ENCODE assay signal across 20 cellular contexts in genomic region chr14:52755607-52756316, GRCh38. TPM values are rescaled to one million over a fixed set of nuclear protein-coding genes. Genes with fewer than 3 reads are reported as not detected.
DNase-seq lines count a peak whose midpoint lies in the region; ATAC-seq and TF ChIP-seq lines count a peak whose summit lies in the region.
"Had no signal": no experiment of that assay in that cellular context is flagged by ENCODE, and none has a peak within 500 bp of the region (broad histone marks: within the 10 kb centered on the region; RNA-seq: fewer than 3 reads in every experiment).

No MANE protein-coding gene starts in this region.

- H3K4me3 Mint-ChIP-seq in Calu3 (ENCODE audit: low read depth, unreplicated experiment), result no peak overlapping the region
- no peak overlapping the region for H3K4me3 Mint-ChIP-seq in WTC11
- H3K4me3 Mint-ChIP-seq: CD4-positive, CD25-positive, alpha-beta regulatory T cell had no signal

- no peak overlapping the region for H3K4me3 ChIP-seq in right lobe of liver
- no peak overlapping the region for H3K4me3 ChIP-seq in mesendoderm (ENCODE audit: low read length)
- H3K4me3 ChIP-seq: SJCRH30 had no signal

- no peak overlapping the region for H3K9ac ChIP-seq in mesendoderm (ENCODE audit: low read length)
- H3K9ac ChIP-seq: KMS-11 had no signal

- H2BK5ac ChIP-seq in mesendoderm (ENCODE audit: low read length), result no peak overlapping the region

- no peak for TF ChIP-seq POLR2A in right lobe of liver (IDR thresholded peaks at IDR 0.05)

- DNase-seq in Calu3 (no peak), HT-29 (ENCODE audit: low spot score) (peak; percentile 19), WTC11 (ENCODE audit: low spot score) (no peak), right lobe of liver (no peak), mesendoderm (no peak)
- DNase-seq in activated CD8-positive, alpha-beta memory T cell treated with anti-CD3 and anti-CD28 coated beads, Interleukin-2, amount 50 U/mL, for 48 hours, result no peak
- DNase-seq: CD4-positive, CD25-positive, alpha-beta regulatory T cell; COR-L47; DMS153; GF-D8; H7; IMR-90; NCI-H1105; NCI-H2029 treated with DMSO at 0.1 percent for 48 hours; NCI-H2171; NCI-H345; NCI-H524; SJCRH30 had no signal

- H3K9me3 Mint-ChIP-seq in Calu3 (ENCODE audit: low read depth, unreplicated experiment) (no peaks in the 10 kb centered on the region), WTC11 (no peaks in the 10 kb centered on the region)
- H3K9me3 Mint-ChIP-seq: CD4-positive, CD25-positive, alpha-beta regulatory T cell had no signal

- H4K8ac ChIP-seq in mesendoderm (ENCODE audit: low read depth, low read length), result no peak overlapping the region

- TF ChIP-seq CTCF in Calu3 (IDR thresholded peaks at IDR 0.05; ENCODE audit: unreplicated experiment) (no peak), WTC11 (IDR thresholded peaks at IDR 0.05) (no peak), right lobe of liver (IDR thresholded peaks at IDR 0.05) (no peak)

- H3K27ac Mint-ChIP-seq in Calu3 (ENCODE audit: unreplicated experiment) (peak overlapping the region; percentile 24), WTC11 (0 out of 2 replicates have a peak overlapping the region, but pooled peaks have one; percentile 64)

- H4K5ac ChIP-seq in mesendoderm (ENCODE audit: low read length), result no peak overlapping the region

- no TSS peak for BruUV-seq in Calu3 (replicated peaks; lab: Mats Ljungman, UMichigan)

- H3K79me2 ChIP-seq in mesendoderm (ENCODE audit: control insufficient read depth, insufficient read depth, low read length), result no peaks in the 10 kb centered on the region

- WGBS in right lobe of liver (ENCODE audit: insufficient coverage, low coverage, low lambda C conversion rate, missing lambda C conversion rate), result 60% methylated on average over 5 of the region's 5 CpGs
- no CpG with 5 or more reads among the region's 5 CpGs for WGBS in mesendoderm (ENCODE audit: extremely low coverage, insufficient coverage, low lambda C conversion rate)

- H3K4me1 Mint-ChIP-seq in Calu3 (ENCODE audit: low read depth, unreplicated experiment) (no peaks in the 10 kb centered on the region), WTC11 (no peaks in the 10 kb centered on the region)

- H3K9me3 ChIP-seq in right lobe of liver, result no peaks in the 10 kb centered on the region
- H3K9me3 ChIP-seq: SJCRH30 had no signal

- intact Hi-C loops in Calu3 (cut with micrococcal nuclease; ENCODE audit: unreplicated experiment), result no loop called here
- intact Hi-C loops in right lobe of liver (cut with DNase I), result no loop called here

- no peak overlapping the region for H3K56ac ChIP-seq in mesendoderm (ENCODE audit: low read length)

- no peak overlapping the region for H2BK120ac ChIP-seq in mesendoderm (ENCODE audit: low read depth, low read length)

- no peak overlapping the region for H3K18ac ChIP-seq in mesendoderm (ENCODE audit: low read length)

- no peak overlapping the region for H3K4ac ChIP-seq in mesendoderm (ENCODE audit: low read depth, low read length)

- H3K36me3 Mint-ChIP-seq in Calu3 (ENCODE audit: insufficient read depth, unreplicated experiment) (no peaks in the 10 kb centered on the region), WTC11 (peaks cover 22% of the 10 kb centered on the region)

- H3K4me1 ChIP-seq in right lobe of liver (peaks cover 0 to 11% (median 3%) of the 10 kb centered on the region in 4 donors), mesendoderm (ENCODE audit: control insufficient read depth, low read depth, low read length) (no peaks in the 10 kb centered on the region)
- H3K4me1 ChIP-seq: SJCRH30 had no signal

- no peak overlapping the region for H2BK15ac ChIP-seq in mesendoderm (replicated peaks; ENCODE audit: low read depth)

- no peak overlapping the region for H3K23ac ChIP-seq in mesendoderm (ENCODE audit: low read length)

- H3K27me3 Mint-ChIP-seq in Calu3 (ENCODE audit: unreplicated experiment) (no peaks in the 10 kb centered on the region), WTC11 (ENCODE audit: low read depth) (no peaks in the 10 kb centered on the region)
- H3K27me3 Mint-ChIP-seq: CD4-positive, CD25-positive, alpha-beta regulatory T cell had no signal

- no peaks in the 10 kb centered on the region for H3K79me1 ChIP-seq in mesendoderm (ENCODE audit: low read length)

- POLR2A ChIA-PET in WTC11 (lab: Charles Lee), result no interaction called here

- H3K27ac ChIP-seq in right lobe of liver, result peak overlapping the region in 1 of 3 donors; percentile 24
- H3K27ac ChIP-seq in mesendoderm (ENCODE audit: low read depth, low read length), result no peak overlapping the region
- H3K27ac ChIP-seq: KMS-11, SJCRH30 had no signal

- ATAC-seq in WTC11, result no peak
- peak; percentile 61 to 95 (median 84) for ATAC-seq in right lobe of liver
- no peak for ATAC-seq in HG02798 (IDR thresholded peaks at IDR 0.05; ENCODE audit: poor library complexity, unreplicated experiment)

- no peak overlapping the region for H2AK5ac ChIP-seq in mesendoderm (ENCODE audit: low read length)

- H3K4me2 ChIP-seq in mesendoderm (ENCODE audit: low read length), result no peak overlapping the region
- H3K4me2 ChIP-seq: KMS-11 had no signal

- peaks cover 0 to 22% (median 2%) of the 10 kb centered on the region in 4 donors for H3K36me3 ChIP-seq in right lobe of liver
- H3K36me3 ChIP-seq in mesendoderm (ENCODE audit: control insufficient read depth, insufficient read depth, low read length), result no peaks in the 10 kb centered on the region

- no peaks in the 10 kb centered on the region for H3K27me3 ChIP-seq in right lobe of liver
- H3K27me3 ChIP-seq in mesendoderm (ENCODE audit: insufficient read depth, low read length, poor library complexity), result no peaks in the 10 kb centered on the region
- H3K27me3 ChIP-seq: SJCRH30 had no signal

- CTCF ChIA-PET in Calu3 (lab: Charles Lee) (interaction anchor here (0.6 to 1.1 kb wide), 3 partner anchors 12 to 271 kb away, joined by 3 to 7 read pairs (median 3); no protein-coding TSS in a partner anchor), WTC11 (lab: Charles Lee) (interaction anchor here (0.6 kb wide), 1 partner anchor 27 kb away, joined by 4 read pairs; no protein-coding TSS in a partner anchor)

TF ChIP-seq in WTC11, 78 proteins besides CTCF, POLR2A, EP300 and RAD21:
- TF ChIP-seq HMGXB4 (CRISPR knock-in tag; IDR thresholded peaks at IDR 0.05), result no peak

RNA-seq across cellular contexts. Expression of gene STYX, which starts 25.8 kb away (rescaled TPM):
- total RNA-seq in Calu3 (2022) (13.1 and 13.6 TPM in 2 replicates), WTC11 (2021) (21.1 to 22.8 TPM (median 21.4 TPM) in 3 replicates), right lobe of liver (10 to 100 TPM; 10.1 to 18.3 (median 13.1) TPM)
- 2.8 and 3.1 TPM in 2 replicates for total RNA-seq in HT-29 (2014; rRNA removed; shearing (Covaris generic))
- polyA plus RNA-seq in mesendoderm (2013, experiment 1 of 2), result 31.9 TPM
- polyA plus RNA-seq in mesendoderm (2013, experiment 2 of 2), result 32.6 TPM

RNA-seq across cellular contexts. Expression of gene GNPNAT1, which starts 35.6 kb away (rescaled TPM):
- total RNA-seq in Calu3 (2022) (31.4 and 35.8 TPM in 2 replicates), WTC11 (2021) (39.5 to 43.5 TPM (median 43.5 TPM) in 3 replicates), right lobe of liver (10 to 100 TPM; 31.4 to 47.6 (median 43.2) TPM)
- 17.8 and 23.7 TPM in 2 replicates for total RNA-seq in HT-29 (2014; rRNA removed; shearing (Covaris generic))
- polyA plus RNA-seq in mesendoderm (2013, experiment 1 of 2), result 32.5 TPM
- 33.9 TPM for polyA plus RNA-seq in mesendoderm (2013, experiment 2 of 2)

RNA-seq across cellular contexts. Expression of gene PSMC6, which starts 48.8 kb away (rescaled TPM):
- 104 TPM in 2 replicates for total RNA-seq in Calu3 (2022)
- 52.1 and 56.2 TPM in 2 replicates for total RNA-seq in HT-29 (2014; rRNA removed; shearing (Covaris generic))
- total RNA-seq in WTC11 (2021), result 74.7 to 96.4 TPM (median 89.1 TPM) in 3 replicates
- total RNA-seq in right lobe of liver, result 10 to 100 TPM; 40.7 to 63.0 (median 51.3) TPM
- polyA plus RNA-seq in mesendoderm (2013, experiment 1 of 2), result 122 TPM
- polyA plus RNA-seq in mesendoderm (2013, experiment 2 of 2), result 117 TPM

Comparison
In these comparisons a context has a peak if more than half of its experiments do, and no peak if none do; other contexts are left out.
1. ATAC-seq: peak in right lobe of liver (4 of 4); none in WTC11 (single experiment) and HG02798 (single experiment).